ENCODE assay signal across 26 cellular contexts in genomic region chr20:8194721-8195120, GRCh38.
A peak's percentile ranks its signal among the peaks of the same experiment; 100 is the strongest.
DNase-seq lines count a peak whose midpoint lies in the region; ATAC-seq and TF ChIP-seq lines count a peak whose summit lies in the region.
"Had no signal": no experiment of that assay in that cellular context is flagged by ENCODE, and none has a peak within 500 bp of the region (broad histone marks: within the 10 kb centered on the region; RNA-seq: fewer than 3 reads in every experiment).

No MANE protein-coding gene starts in this region.

- in situ Hi-C loops in HAP-1 (cut with MboI; ENCODE audit: low sequenced_read_pairs): no loop called here

- H3K4me2 ChIP-seq in fibroblast of lung (ENCODE audit: extremely low read depth, insufficient read depth, low read length): no peak overlapping the region
- H3K4me2 ChIP-seq: GM23338 had no signal

- no TSS peak for BruUV-seq in Caco-2 (replicated peaks; lab: Mats Ljungman, UMichigan)

- H3K9me3 Mint-ChIP-seq in Caco-2 (ENCODE audit: unreplicated experiment) (peaks cover 21% of the 10 kb centered on the region), WTC11 (peaks cover 20% of the 10 kb centered on the region)

- intact Hi-C loops in Caco-2 (cut with micrococcal nuclease; ENCODE audit: unreplicated experiment): no loop called here

- no peaks in the 10 kb centered on the region for H3K79me2 ChIP-seq in fibroblast of lung (ENCODE audit: control insufficient read depth, insufficient read depth, low read length)

- H2AFZ ChIP-seq in fibroblast of lung (ENCODE audit: low read length): no peak overlapping the region
- H2AFZ ChIP-seq: GM23338 had no signal

- H3K36me3 ChIP-seq in adipocyte (ENCODE audit: control insufficient read depth, insufficient read depth, low read length, severe bottlenecking) (no peaks in the 10 kb centered on the region), fibroblast of lung (ENCODE audit: control insufficient read depth, insufficient read depth, low read length) (no peaks in the 10 kb centered on the region), Caco-2 (ENCODE audit: control insufficient read depth, insufficient read depth, low read length) (0 out of 2 replicates have a peak, but pooled peaks cover 1% of the 10 kb centered on the region), HAP-1 (replicated peaks) (no peaks in the 10 kb centered on the region)
- H3K36me3 ChIP-seq: Peyer's patch had no signal

- no peak overlapping the region for H3K4me3 Mint-ChIP-seq in Caco-2 (ENCODE audit: unreplicated experiment)
- no peak overlapping the region for H3K4me3 Mint-ChIP-seq in WTC11
- H3K4me3 Mint-ChIP-seq: CD8-positive, alpha-beta T cell; GM23338; IgD-negative memory B cell had no signal

- TF ChIP-seq CTCF in fibroblast of lung (conservative IDR thresholded peaks at IDR 0.05 in 1 of 2, IDR thresholded peaks at IDR 0.05 in 1 of 2; ENCODE audit: low read depth in 1 of 2, low read length in 2 of 2): no peak
- TF ChIP-seq CTCF in Caco-2 (IDR thresholded peaks at IDR 0.05; ENCODE audit: insufficient read depth in 1 of 2, low read depth in 1 of 2, low read length in 1 of 2, severe bottlenecking in 1 of 2, unreplicated experiment in 1 of 2): no peak
- TF ChIP-seq CTCF in WTC11 (IDR thresholded peaks at IDR 0.05): no peak

- no peak overlapping the region for H3K27ac Mint-ChIP-seq in Caco-2 (ENCODE audit: unreplicated experiment)
- H3K27ac Mint-ChIP-seq in WTC11: no peak overlapping the region
- H3K27ac Mint-ChIP-seq: CD8-positive, alpha-beta T cell; GM23338; IgD-negative memory B cell had no signal

- peaks cover 25% of the 10 kb centered on the region for H3K36me3 Mint-ChIP-seq in Caco-2 (ENCODE audit: insufficient read depth, unreplicated experiment)
- H3K36me3 Mint-ChIP-seq in WTC11: peaks cover 19% of the 10 kb centered on the region
- H3K36me3 Mint-ChIP-seq: CD8-positive, alpha-beta T cell; IgD-negative memory B cell had no signal

- peak; percentile 19 for DNase-seq in AG08395 (ENCODE audit: low spot score)
- DNase-seq in EH (ENCODE audit: low read depth): peak; percentile 66
- DNase-seq in adipocyte (ENCODE audit: low read depth): peak; percentile 69
- DNase-seq in fibroblast of lung (ENCODE audit: low read depth in 2 of 2): peak; percentile 19 to 44
- no peak for DNase-seq in RPMI8226
- DNase-seq in Caco-2: no peak
- DNase-seq in HAP-1 (ENCODE audit: low spot score in 2 of 2): no peak
- no peak for DNase-seq in WTC11 (ENCODE audit: low spot score)
- DNase-seq: C1 segment of cervical spinal cord; Calu3; CD8-positive, alpha-beta T cell; EL; GF-D8; HCEC 1CT; MV-4-11; NCI-H1105 treated with DMSO at 0.1 percent for 48 hours; NCI-H2029 treated with DMSO at 0.1 percent for 48 hours; NCI-H226; NCI-H510A treated with DMSO at 0.1 percent for 48 hours; NCI-H774; NK-92 treated with Interleukin-12 subunit alpha and Interleukin-12 subunit beta, amount 100 ng/mL, for 24 hours; Peyer's patch had no signal

- no peaks in the 10 kb centered on the region for H3K27me3 ChIP-seq in adipocyte (replicated peaks; ENCODE audit: control insufficient read depth, insufficient read depth, low read length)
- H3K27me3 ChIP-seq in fibroblast of lung (ENCODE audit: control insufficient read depth, insufficient read depth, low read length): no peaks in the 10 kb centered on the region
- H3K27me3 ChIP-seq in Caco-2 (replicated peaks; ENCODE audit: control insufficient read depth, insufficient read depth, low read length): no peaks in the 10 kb centered on the region
- no peaks in the 10 kb centered on the region for H3K27me3 ChIP-seq in HAP-1 (ENCODE audit: low read depth)
- H3K27me3 ChIP-seq: Peyer's patch had no signal

- H3K27ac ChIP-seq in fibroblast of lung (ENCODE audit: insufficient read depth, low read length): no peak overlapping the region
- H3K27ac ChIP-seq: Peyer's patch had no signal

- H3K9ac ChIP-seq in adipocyte (ENCODE audit: low read length) (no peak overlapping the region), fibroblast of lung (ENCODE audit: insufficient read depth, low read length) (no peak overlapping the region)

- no peaks in the 10 kb centered on the region for H4K20me1 ChIP-seq in fibroblast of lung (ENCODE audit: control insufficient read depth, extremely low read depth, insufficient read depth, low read length)

- H3K4me1 Mint-ChIP-seq in Caco-2 (ENCODE audit: low read depth, unreplicated experiment) (peaks cover 14% of the 10 kb centered on the region), WTC11 (0 out of 2 replicates have a peak, but pooled peaks cover 3% of the 10 kb centered on the region)
- H3K4me1 Mint-ChIP-seq: GM23338, IgD-negative memory B cell had no signal

- no peak overlapping the region for H3K4me3 ChIP-seq in adipocyte (ENCODE audit: low read length)
- H3K4me3 ChIP-seq in fibroblast of lung (replicated peaks in 1 of 4; ENCODE audit: control extremely low read depth in 1 of 4, insufficient read depth in 1 of 4, low read depth in 3 of 4, low read length in 4 of 4): no peak overlapping the region
- no peak overlapping the region for H3K4me3 ChIP-seq in Caco-2 (ENCODE audit: low read depth, low read length)
- H3K4me3 ChIP-seq in HAP-1: no peak overlapping the region
- H3K4me3 ChIP-seq: GM12878, GM23338, Peyer's patch had no signal

- H3K27me3 Mint-ChIP-seq in Caco-2 (ENCODE audit: insufficient read depth, unreplicated experiment) (no peaks in the 10 kb centered on the region), WTC11 (ENCODE audit: low read depth) (no peaks in the 10 kb centered on the region)
- H3K27me3 Mint-ChIP-seq: IgD-negative memory B cell had no signal

- H3K4me1 ChIP-seq in adipocyte (ENCODE audit: control insufficient read depth, insufficient read depth, low read length) (no peaks in the 10 kb centered on the region), fibroblast of lung (ENCODE audit: control insufficient read depth, extremely low read depth, insufficient read depth, low read length) (no peaks in the 10 kb centered on the region), Caco-2 (peaks cover 26% of the 10 kb centered on the region), HAP-1 (peaks cover 4% of the 10 kb centered on the region; the same call in 1 of the 2 replicates)
- H3K4me1 ChIP-seq: Peyer's patch had no signal

- ATAC-seq in WTC11: no peak
- ATAC-seq: CD8-positive, alpha-beta T cell; GM12878; GM23338; Right ventricle myocardium inferior had no signal

- CTCF ChIA-PET in Caco-2 (lab: Charles Lee): no interaction called here
- CTCF ChIA-PET in WTC11 (lab: Charles Lee): no interaction called here

- no peaks in the 10 kb centered on the region for H3K9me3 ChIP-seq in adipocyte (ENCODE audit: control insufficient read depth, low read length)
- no peaks in the 10 kb centered on the region for H3K9me3 ChIP-seq in fibroblast of lung (ENCODE audit: control insufficient read depth, insufficient read depth, low read depth, low read length)
- H3K9me3 ChIP-seq in Caco-2: peaks cover 9% of the 10 kb centered on the region
- no peaks in the 10 kb centered on the region; the same call in 1 of the 2 replicates for H3K9me3 ChIP-seq in HAP-1
- H3K9me3 ChIP-seq: Peyer's patch had no signal

- POLR2A ChIA-PET in Caco-2 (lab: Charles Lee) (no interaction called here), WTC11 (lab: Charles Lee) (no interaction called here)

TF ChIP-seq in WTC11, 78 proteins besides CTCF, POLR2A, EP300 and RAD21 (continues in another document):
- no peak for TF ChIP-seq FOXP4 (CRISPR knock-in tag; IDR thresholded peaks at IDR 0.05)
- no peak for TF ChIP-seq TCF7 (CRISPR knock-in tag; IDR thresholded peaks at IDR 0.05; ENCODE audit: low read depth)
- TF ChIP-seq E2F5 (CRISPR knock-in tag; IDR thresholded peaks at IDR 0.05): no peak
- no peak for TF ChIP-seq IRF2 (CRISPR knock-in tag; IDR thresholded peaks at IDR 0.05; ENCODE audit: borderline replicate concordance, low read depth)
- no peak for TF ChIP-seq ZNF425 (CRISPR knock-in tag; conservative IDR thresholded peaks at IDR 0.05)
- no peak for TF ChIP-seq TP53 (CRISPR knock-in tag; IDR thresholded peaks at IDR 0.05)
- no peak for TF ChIP-seq GTF2I (CRISPR knock-in tag; conservative IDR thresholded peaks at IDR 0.05)

Comparison
In these comparisons a context has a peak if more than half of its experiments do, and no peak if none do; other contexts are left out.
1. DNase-seq: peak in AG08395 (single experiment), EH (single experiment), adipocyte (single experiment) and fibroblast of lung (2 of 2); none in RPMI8226 (single experiment), Caco-2 (0 of 2), HAP-1 (0 of 2) and WTC11 (single experiment).